Comparison of ENCODE assay signal across 21 cellular contexts in the genomic region with DNA sequence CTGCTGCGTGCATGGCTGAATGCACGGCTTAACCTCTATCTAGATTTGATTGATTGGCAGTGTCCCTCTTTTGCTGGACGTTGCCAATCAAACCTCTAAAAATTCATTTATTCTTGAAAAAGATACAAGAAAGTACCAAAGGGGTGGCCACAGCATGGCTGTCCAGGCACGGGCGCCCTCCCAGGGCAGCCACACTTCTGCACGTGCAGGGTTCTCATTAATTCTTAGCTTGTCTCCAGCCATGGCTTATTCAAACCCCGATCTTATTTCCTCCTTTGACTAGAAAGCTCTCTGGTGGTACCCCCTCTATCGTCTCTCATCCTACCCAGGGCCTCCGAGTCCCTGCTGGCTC.
DNase-seq lines count a peak whose midpoint lies in the region; ATAC-seq and TF ChIP-seq lines count a peak whose summit lies in the region.
"Had no signal": no experiment of that assay in that cellular context is flagged by ENCODE, and none has a peak within 500 bp of the region (broad histone marks: within the 10 kb centered on the region; RNA-seq: fewer than 3 reads in every experiment).

No MANE protein-coding gene starts in this region.

- peak overlapping the region; percentile 27 for H2AFZ ChIP-seq in neuron (ENCODE audit: low read depth, low read length)
- H2AFZ ChIP-seq: GM23248 had no signal

- CTCF ChIA-PET in Calu3 (lab: Charles Lee) = no interaction called here

- intact Hi-C loops in Calu3 (cut with micrococcal nuclease; ENCODE audit: unreplicated experiment) (no loop called here), left ventricle myocardium inferior (cut with micrococcal nuclease) (no loop called here)

- H3K4me1 Mint-ChIP-seq in Calu3 (ENCODE audit: low read depth, unreplicated experiment) = peaks cover 29% of the 10 kb centered on the region
- H3K4me1 Mint-ChIP-seq: CD8-positive, alpha-beta memory T cell had no signal

- H3K4me3 ChIP-seq in neuron (ENCODE audit: low read length) (peak overlapping the region; percentile 42), left ventricle myocardium inferior (no peak overlapping the region)
- H3K4me3 ChIP-seq: GM23248, SJSA1 had no signal

- no TSS peak for BruUV-seq in Calu3 (replicated peaks; lab: Mats Ljungman, UMichigan)

- no peaks in the 10 kb centered on the region for H3K27me3 ChIP-seq in neuron (ENCODE audit: insufficient read depth, low read length)
- peaks cover 61% of the 10 kb centered on the region for H3K27me3 ChIP-seq in left ventricle myocardium inferior (ENCODE audit: low read depth)
- H3K27me3 ChIP-seq: SJSA1 had no signal

- H3K27ac Mint-ChIP-seq in Calu3 (ENCODE audit: unreplicated experiment) = no peak overlapping the region
- H3K27ac Mint-ChIP-seq: CD8-positive, alpha-beta memory T cell; H9; HFFc6 had no signal

- TF ChIP-seq CTCF in Calu3 (IDR thresholded peaks at IDR 0.05; ENCODE audit: unreplicated experiment) = no peak
- no peak for TF ChIP-seq CTCF in left ventricle myocardium inferior (IDR thresholded peaks at IDR 0.05; ENCODE audit: borderline replicate concordance)

- H3K9me3 ChIP-seq in neuron (ENCODE audit: low read length) (no peaks in the 10 kb centered on the region), left ventricle myocardium inferior (replicated peaks) (peaks cover 2% of the 10 kb centered on the region)

- H3K27me3 Mint-ChIP-seq in Calu3 (ENCODE audit: unreplicated experiment) = no peaks in the 10 kb centered on the region

- H3K4me3 Mint-ChIP-seq in Calu3 (ENCODE audit: low read depth, unreplicated experiment) = no peak overlapping the region
- H3K4me3 Mint-ChIP-seq: H9, HFFc6 had no signal

- H3K27ac ChIP-seq in cingulate gyrus (ENCODE audit: low read depth, low read length) (peak overlapping the region; percentile 69), temporal lobe (ENCODE audit: low read depth, low read length) (peak overlapping the region; percentile 48), left ventricle myocardium inferior (replicated peaks) (no peak overlapping the region)
- H3K27ac ChIP-seq: 22Rv1, GM23248, SJSA1 had no signal

- no peaks in the 10 kb centered on the region for H3K36me3 Mint-ChIP-seq in Calu3 (ENCODE audit: insufficient read depth, unreplicated experiment)
- H3K36me3 Mint-ChIP-seq: CD8-positive, alpha-beta memory T cell had no signal

- H3K4me1 ChIP-seq in neuron (ENCODE audit: insufficient read depth, low read length) (peaks cover 57% of the 10 kb centered on the region), left ventricle myocardium inferior (peaks cover 5% of the 10 kb centered on the region)

- H3K36me3 ChIP-seq in neuron (ENCODE audit: insufficient read depth, low read length) = no peaks in the 10 kb centered on the region
- H3K36me3 ChIP-seq in left ventricle myocardium inferior = no peaks in the 10 kb centered on the region
- H3K36me3 ChIP-seq: SJSA1 had no signal

- ATAC-seq in HG02588 (IDR thresholded peaks at IDR 0.05; ENCODE audit: unreplicated experiment) = no peak
- ATAC-seq: Right ventricle myocardium inferior had no signal

- DNase-seq in DMS79 treated with DMSO at 0.1 percent for 48 hours (lab: John Stamatoyannopoulos, UW) = peak; percentile 60
- no peak for DNase-seq in DMS79 (lab: John Stamatoyannopoulos, UW)
- DNase-seq in Calu3 = no peak
- no peak for DNase-seq in left ventricle myocardium inferior
- DNase-seq: ACHN, C1 segment of cervical spinal cord, EL, GM23248, HFFc6, KBM-7, NCI-H1436, NCI-H1930 had no signal

- H3K9me3 Mint-ChIP-seq in Calu3 (ENCODE audit: low read depth, unreplicated experiment) = peaks cover 5% of the 10 kb centered on the region
- H3K9me3 Mint-ChIP-seq: CD8-positive, alpha-beta memory T cell; H9; HFFc6 had no signal
